ENCODE assay signal across 9 cellular contexts in the genomic region with DNA sequence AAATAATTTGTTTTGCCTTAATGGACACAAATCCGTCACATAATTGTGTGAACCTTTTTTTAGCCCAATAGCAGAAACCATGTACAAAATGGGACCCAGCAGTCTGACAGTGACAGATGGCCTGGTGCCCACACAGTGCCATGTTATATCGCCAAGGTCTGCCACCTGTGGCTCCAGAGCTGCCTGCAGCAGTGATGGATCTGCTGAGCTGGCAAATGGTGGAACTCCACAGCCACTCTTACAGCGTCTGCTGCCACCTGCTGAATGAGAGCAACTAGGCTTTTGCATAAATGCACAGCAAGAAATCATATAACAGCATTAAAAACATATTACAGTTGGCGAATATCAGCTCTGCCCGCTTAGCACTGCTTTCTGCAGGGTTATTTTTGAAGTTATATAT. TPM values are rescaled to one million over a fixed set of nuclear protein-coding genes. Genes with fewer than 3 reads are reported as not detected.
DNase-seq lines count a peak whose midpoint lies in the region; ATAC-seq and TF ChIP-seq lines count a peak whose summit lies in the region.
"Had no signal": no experiment of that assay in that cellular context is flagged by ENCODE, and none has a peak within 500 bp of the region (broad histone marks: within the 10 kb centered on the region; RNA-seq: fewer than 3 reads in every experiment).

No MANE protein-coding gene starts in this region.

- no peak overlapping the region for H3K4me2 ChIP-seq in DND-41 (ENCODE audit: insufficient read depth, low read length)

- H3K36me3 ChIP-seq in DND-41 (ENCODE audit: insufficient read depth, low read length): 0 out of 2 replicates have a peak, but pooled peaks cover 9% of the 10 kb centered on the region

- no peak overlapping the region for H3K9ac ChIP-seq in DND-41 (ENCODE audit: low read depth, low read length)

- H2AFZ ChIP-seq in DND-41 (ENCODE audit: low read depth, low read length): no peak overlapping the region

- DNase-seq in DND-41 (peak; percentile 59), KBM-7 (peak; percentile 47), SW 1271 (lab: John Stamatoyannopoulos, UW) (peak; percentile 2 to 46), fibroblast of the aortic adventitia (ENCODE audit: low read depth) (peak; percentile 59), NCI-H1048 (lab: John Stamatoyannopoulos, UW) (no peak), SKM-1 (lab: John Stamatoyannopoulos, UW; ENCODE audit: unreplicated experiment) (no peak)
- DNase-seq in stimulated activated naive CD4-positive, alpha-beta T cell treated with Interleukin-2 at 50 U/mL for 16 hours (lab: John Stamatoyannopoulos, UW): peak; percentile 4
- DNase-seq in NK-92 treated with Interleukin-12 subunit alpha and Interleukin-12 subunit beta, amount 100 ng/mL, for 24 hours (lab: John Stamatoyannopoulos, UW): no peak

- H3K27ac ChIP-seq in DND-41 (ENCODE audit: low read length): no peak overlapping the region
- H3K27ac ChIP-seq: SK-N-MC had no signal

- ATAC-seq in DND-41 (ENCODE audit: insufficient read depth, low read depth): peak; percentile 83

- in situ Hi-C loops in KBM-7 (cut with MboI; ENCODE audit: low pct_unique_long_range_greater_than_20kb, low sequenced_read_pairs): no loop called here

- TF ChIP-seq CTCF in DND-41 (IDR thresholded peaks at IDR 0.05; ENCODE audit: borderline replicate concordance, extremely low read depth, low read length, poor library complexity, severe bottlenecking) (peak; percentile 72), fibroblast of the aortic adventitia (IDR thresholded peaks at IDR 0.05; ENCODE audit: insufficient read depth, low read length) (peak; percentile 54)

- no peaks in the 10 kb centered on the region for H3K9me3 ChIP-seq in DND-41 (ENCODE audit: insufficient read depth, low read length, severe bottlenecking)

- H3K4me1 ChIP-seq in DND-41 (ENCODE audit: insufficient read depth, low read length): no peaks in the 10 kb centered on the region

- H3K27me3 ChIP-seq in DND-41 (ENCODE audit: insufficient read depth, low read length, poor library complexity): no peaks in the 10 kb centered on the region

- H3K4me3 ChIP-seq in DND-41 (ENCODE audit: low read depth in 1 of 2, low read length in 2 of 2) (no peak overlapping the region), fibroblast of the aortic adventitia (ENCODE audit: low read depth, low read length) (no peak overlapping the region)
- H3K4me3 ChIP-seq: SK-N-MC had no signal

- peaks cover 75% of the 10 kb centered on the region for H3K79me2 ChIP-seq in DND-41 (ENCODE audit: insufficient read depth, low read length)

- peaks cover 16% of the 10 kb centered on the region; the same call in 1 of the 2 replicates for H4K20me1 ChIP-seq in DND-41 (ENCODE audit: insufficient read depth, low read length)

RNA-seq across cellular contexts. Expression of a gene that starts 59.4 kb away (rescaled TPM):
- 22.9 and 45.5 TPM in 2 replicates for total RNA-seq in fibroblast of the aortic adventitia (ENCODE audit: low replicate concordance)

Comparison
In these comparisons a context has a peak if more than half of its experiments do, and no peak if none do; other contexts are left out.
1. DNase-seq: peak in DND-41 (single experiment), KBM-7 (single experiment), SW 1271 (2 of 2), fibroblast of the aortic adventitia (single experiment) and stimulated activated naive CD4-positive, alpha-beta T cell treated with Interleukin-2 at 50 U/mL for 16 hours (single experiment); none in NK-92 treated with Interleukin-12 subunit alpha and Interleukin-12 subunit beta, amount 100 ng/mL, for 24 hours (single experiment), NCI-H1048 (single experiment) and SKM-1 (single experiment).